ENCODE assay signal across 12 cellular contexts in genomic region chr16:88566158-88566557, GRCh38. TPM values are rescaled to one million over a fixed set of nuclear protein-coding genes. Genes with fewer than 3 reads are reported as not detected.
DNase-seq lines count a peak whose midpoint lies in the region; ATAC-seq, FAIRE-seq and TF ChIP-seq lines count a peak whose summit lies in the region.
"Had no signal": no experiment of that assay in that cellular context is flagged by ENCODE, and none has a peak within 500 bp of the region (broad histone marks: within the 10 kb centered on the region; RNA-seq: fewer than 3 reads in every experiment).

No MANE protein-coding gene starts in this region.

- no peak for ATAC-seq in GM18498 (IDR thresholded peaks at IDR 0.05; ENCODE audit: unreplicated experiment)
- ATAC-seq in HG02798 (IDR thresholded peaks at IDR 0.05; ENCODE audit: poor library complexity, unreplicated experiment) = no peak
- ATAC-seq: sciatic nerve had no signal

- no peaks in the 10 kb centered on the region for H3K27me3 ChIP-seq in bronchial epithelial cell (ENCODE audit: control insufficient read depth, insufficient read depth, low read length)

- H3K36me3 ChIP-seq in bronchial epithelial cell (ENCODE audit: control insufficient read depth, insufficient read depth, low read length) = no peaks in the 10 kb centered on the region

- H3K4me3 ChIP-seq in bronchial epithelial cell (ENCODE audit: low read depth, low read length) = no peak overlapping the region

- no peak for TF ChIP-seq CTCF in bronchial epithelial cell (IDR thresholded peaks at IDR 0.05; ENCODE audit: insufficient read depth, low read length, severe bottlenecking)

- H3K4me3 Mint-ChIP-seq in T-helper 2 cell treated with Interferon-gamma antibody and Interleukin-4, amounts not matched to agents 5 μg/mL and 100 μg/mL, for 36 hours = no peak overlapping the region
- H3K4me3 Mint-ChIP-seq: activated B cell treated with CpG ODN at 0.5 μM for 24 hours had no signal

- no peaks in the 10 kb centered on the region for H3K36me3 Mint-ChIP-seq in T-helper 2 cell treated with Interferon-gamma antibody and Interleukin-4, amounts not matched to agents 5 μg/mL and 100 μg/mL, for 36 hours (ENCODE audit: low read depth)

- DNase-seq in Caki2 (ENCODE audit: low read depth) = peak; percentile 53
- peak; percentile 78 for DNase-seq in T-helper 2 cell treated with Interferon-gamma antibody and Interleukin-4, amounts not matched to agents 5 μg/mL and 100 μg/mL, for 36 hours (ENCODE audit: low spot score)
- peak; percentile 65 for DNase-seq in bronchial epithelial cell (ENCODE audit: low read depth)
- peak; percentile 71 to 82 for DNase-seq in stimulated activated CD4-positive, alpha-beta T cell treated with anti-CD3 and anti-CD28 coated beads, Interleukin-15, amount 100 ng/mL, for 48 hours (ENCODE audit: low read depth in 2 of 2)
- DNase-seq in NCI-H1105 treated with DMSO at 0.1 percent for 48 hours (lab: John Stamatoyannopoulos, UW) = no peak
- DNase-seq in AG08395 (ENCODE audit: low spot score) = no peak
- DNase-seq: activated B cell treated with CpG ODN at 0.5 μM for 24 hours; DMS 273 treated with DMSO at 0.1 percent for 48 hours; effector CD4-positive, alpha-beta T cell had no signal

- no peaks in the 10 kb centered on the region for H3K27me3 Mint-ChIP-seq in T-helper 2 cell treated with Interferon-gamma antibody and Interleukin-4, amounts not matched to agents 5 μg/mL and 100 μg/mL, for 36 hours (ENCODE audit: low read depth)
- H3K27me3 Mint-ChIP-seq: activated B cell treated with CpG ODN at 0.5 μM for 24 hours had no signal

- H3K27ac Mint-ChIP-seq in T-helper 2 cell treated with Interferon-gamma antibody and Interleukin-4, amounts not matched to agents 5 μg/mL and 100 μg/mL, for 36 hours = no peak overlapping the region
- H3K27ac Mint-ChIP-seq: activated B cell treated with CpG ODN at 0.5 μM for 24 hours had no signal

- H3K9me3 Mint-ChIP-seq in T-helper 2 cell treated with Interferon-gamma antibody and Interleukin-4, amounts not matched to agents 5 μg/mL and 100 μg/mL, for 36 hours = no peaks in the 10 kb centered on the region
- H3K9me3 Mint-ChIP-seq: activated B cell treated with CpG ODN at 0.5 μM for 24 hours had no signal

- no peak for FAIRE-seq in bronchial epithelial cell (lab: Jason Lieb, UNC)

- in situ Hi-C loops in Caki2 (cut with HindIII; ENCODE audit: low pct_unique_long_range_greater_than_20kb, low sequenced_read_pairs) = no loop called here

- H3K4me1 Mint-ChIP-seq in T-helper 2 cell treated with Interferon-gamma antibody and Interleukin-4, amounts not matched to agents 5 μg/mL and 100 μg/mL, for 36 hours (ENCODE audit: low read depth) = peaks cover 12% of the 10 kb centered on the region

RNA-seq across cellular contexts. Expression of gene ZC3H18, which starts 4.0 kb away (rescaled TPM):
- total RNA-seq in Caki2 (2014; rRNA removed; shearing (Covaris generic); ENCODE audit: low replicate concordance) = 14.2 and 16.9 TPM in 2 replicates
- 10.5 and 11.1 TPM in 2 replicates for total RNA-seq in bronchial epithelial cell

Comparison
In these comparisons a context has a peak if more than half of its experiments do, and no peak if none do; other contexts are left out.
1. DNase-seq: peak in Caki2 (single experiment), T-helper 2 cell treated with Interferon-gamma antibody and Interleukin-4, amounts not matched to agents 5 μg/mL and 100 μg/mL, for 36 hours (single experiment), bronchial epithelial cell (single experiment) and stimulated activated CD4-positive, alpha-beta T cell treated with anti-CD3 and anti-CD28 coated beads, Interleukin-15, amount 100 ng/mL, for 48 hours (2 of 2); none in NCI-H1105 treated with DMSO at 0.1 percent for 48 hours (single experiment) and AG08395 (single experiment).